In the genomic region with DNA sequence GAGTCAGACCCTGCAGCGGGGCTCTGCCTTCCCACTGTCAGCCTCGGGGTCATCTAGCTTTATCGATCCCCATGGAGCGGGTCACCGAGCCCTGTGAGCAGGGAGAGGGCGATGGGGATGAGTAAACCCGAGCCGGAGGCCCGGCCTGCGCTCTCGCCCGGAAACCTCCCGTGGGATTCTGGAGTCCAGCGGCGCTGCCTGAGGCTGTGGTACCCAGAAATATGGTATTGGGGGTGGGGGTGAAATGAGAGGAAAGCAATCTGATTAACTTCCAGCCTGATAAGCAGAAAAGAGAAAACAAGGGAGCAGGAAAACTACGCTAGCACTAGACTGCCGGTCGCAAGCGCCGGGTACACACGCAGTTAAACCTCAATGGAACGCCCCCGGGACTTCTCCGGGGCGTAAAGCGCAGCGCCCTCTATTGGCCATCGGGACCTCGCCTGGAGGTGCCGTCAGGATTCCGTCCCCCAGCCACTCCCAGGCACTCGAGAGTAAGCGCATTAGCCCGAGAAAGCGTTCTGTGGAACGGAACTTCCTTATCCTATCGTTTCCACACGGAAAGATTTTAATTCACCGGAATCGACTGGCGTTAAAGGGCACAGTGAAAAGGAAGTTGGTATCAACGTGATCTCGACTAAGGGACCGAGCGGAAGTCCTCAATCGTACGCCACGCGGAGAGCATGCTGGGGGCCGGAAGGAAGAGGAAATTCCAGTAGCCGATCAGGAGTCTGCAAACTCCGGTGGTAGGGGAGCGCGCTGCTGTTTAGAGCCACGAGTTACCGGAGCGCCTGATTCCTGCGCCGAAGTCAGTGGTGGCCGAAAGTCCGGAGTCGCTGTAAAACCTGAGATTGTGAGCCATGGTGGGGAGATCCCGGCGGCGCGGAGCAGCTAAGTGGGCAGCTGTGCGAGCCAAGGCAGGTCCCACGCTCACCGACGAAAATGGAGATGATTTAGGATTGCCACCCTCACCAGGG, we compare ENCODE assay signal across 1 cellular context.
TF ChIP-seq lines count a peak whose summit lies in the region.

UTP3 (plus strand) TSS at position 712 of the 974 bp plus-strand sequence; CDS start at position 858, 146 bp downstream.

TF ChIP-seq in HCT116, 20 proteins besides CTCF, POLR2A, EP300 and RAD21 (continued from another document):
- TF ChIP-seq, protein P1, sequence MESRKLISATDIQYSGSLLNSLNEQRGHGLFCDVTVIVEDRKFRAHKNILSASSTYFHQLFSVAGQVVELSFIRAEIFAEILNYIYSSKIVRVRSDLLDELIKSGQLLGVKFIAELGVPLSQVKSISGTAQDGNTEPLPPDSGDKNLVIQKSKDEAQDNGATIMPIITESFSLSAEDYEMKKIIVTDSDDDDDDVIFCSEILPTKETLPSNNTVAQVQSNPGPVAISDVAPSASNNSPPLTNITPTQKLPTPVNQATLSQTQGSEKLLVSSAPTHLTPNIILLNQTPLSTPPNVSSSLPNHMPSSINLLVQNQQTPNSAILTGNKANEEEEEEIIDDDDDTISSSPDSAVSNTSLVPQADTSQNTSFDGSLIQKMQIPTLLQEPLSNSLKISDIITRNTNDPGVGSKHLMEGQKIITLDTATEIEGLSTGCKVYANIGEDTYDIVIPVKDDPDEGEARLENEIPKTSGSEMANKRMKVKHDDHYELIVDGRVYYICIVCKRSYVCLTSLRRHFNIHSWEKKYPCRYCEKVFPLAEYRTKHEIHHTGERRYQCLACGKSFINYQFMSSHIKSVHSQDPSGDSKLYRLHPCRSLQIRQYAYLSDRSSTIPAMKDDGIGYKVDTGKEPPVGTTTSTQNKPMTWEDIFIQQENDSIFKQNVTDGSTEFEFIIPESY (IDR thresholded peaks at IDR 0.05; ENCODE audit: extremely low read depth, insufficient replicate concordance, low read length) = peak; percentile 85
- peak; percentile 61 for TF ChIP-seq TCF7L2 (IDR thresholded peaks at IDR 0.05; ENCODE audit: borderline replicate concordance, extremely low read depth, insufficient read depth, insufficient read length)
- no peak for TF ChIP-seq CEBPB (IDR thresholded peaks at IDR 0.05; ENCODE audit: low read depth)
- peak; percentile 94 for TF ChIP-seq SP1 (IDR thresholded peaks at IDR 0.05; ENCODE audit: low read depth)
- TF ChIP-seq SRF (IDR thresholded peaks at IDR 0.05; ENCODE audit: low read depth) = peak; percentile 96
- TF ChIP-seq REST (IDR thresholded peaks at IDR 0.05; ENCODE audit: low read depth) = no peak
- peak; percentile 93 for TF ChIP-seq POLR2AphosphoS5 (IDR thresholded peaks at IDR 0.05; ENCODE audit: low read depth, low read length)
- TF ChIP-seq ZNF274 (IDR thresholded peaks at IDR 0.05; ENCODE audit: low read depth, low read length) = no peak
- peak; percentile 82 for TF ChIP-seq EGR1 (IDR thresholded peaks at IDR 0.05; ENCODE audit: low read depth)
- TF ChIP-seq SIN3A (IDR thresholded peaks at IDR 0.05; ENCODE audit: low read depth) = peak; percentile 90
- TF ChIP-seq CBX3 (IDR thresholded peaks at IDR 0.05; ENCODE audit: low read depth) = peak; percentile 99
- no peak for TF ChIP-seq EZH2 (IDR thresholded peaks at IDR 0.05)
- peak; percentile 84 for TF ChIP-seq YY1 (IDR thresholded peaks at IDR 0.05; ENCODE audit: extremely low read depth, insufficient replicate concordance, low read depth, low read length)
- TF ChIP-seq JUND (IDR thresholded peaks at IDR 0.05) = no peak; the same call in 1 of the 2 replicates
- no peak for TF ChIP-seq FOSL1 (IDR thresholded peaks at IDR 0.05; ENCODE audit: low read depth)
- peak; percentile 98 for TF ChIP-seq MAX (IDR thresholded peaks at IDR 0.05)
- TF ChIP-seq ZFX (IDR thresholded peaks at IDR 0.05) = peak; percentile 86
